In genomic region chr22:33210129-33210784, GRCh38 we compare ENCODE assay signal across 8 cellular contexts.
DNase-seq lines count a peak whose midpoint lies in the region; ATAC-seq and TF ChIP-seq lines count a peak whose summit lies in the region.

No MANE protein-coding gene starts in this region.

- peak in 1 of 2 donors; percentile 39 for ATAC-seq in activated T-cell treated with anti-CD3 and anti-CD28 coated beads, Interleukin-2, amount 50 U/mL, for 72 hours (replicated peaks in 1 of 2)
- ATAC-seq in GM19467 (IDR thresholded peaks at IDR 0.05; ENCODE audit: unreplicated experiment) (no peak), HG03196 (IDR thresholded peaks at IDR 0.05; ENCODE audit: unreplicated experiment) (no peak)

- no peak overlapping the region for H3K27ac Mint-ChIP-seq in activated T-cell treated with anti-CD3 and anti-CD28 coated beads, Interleukin-2, amount 50 U/mL, for 72 hours
- no peak overlapping the region for H3K27ac Mint-ChIP-seq in progenitor cell of endocrine pancreas

- no peaks in the 10 kb centered on the region for H3K4me1 Mint-ChIP-seq in activated T-cell treated with anti-CD3 and anti-CD28 coated beads, Interleukin-2, amount 50 U/mL, for 72 hours (ENCODE audit: low read depth)
- H3K4me1 Mint-ChIP-seq in progenitor cell of endocrine pancreas (ENCODE audit: low read depth): no peaks in the 10 kb centered on the region

- DNase-seq in activated T-cell treated with anti-CD3 and anti-CD28 coated beads, Interleukin-2, amount 50 U/mL, for 72 hours: peak; percentile 14 to 41
- no peak for DNase-seq in activated T-cell treated with anti-CD3 and anti-CD28 coated beads, Interleukin-2, amount 50 U/mL, for 1 hour
- DNase-seq in MG63 (peak; percentile 17), SJSA1 (ENCODE audit: low read depth in 1 of 2, low spot score in 2 of 2) (peak; percentile 33 to 47), fibroblast of peridontal ligament (ENCODE audit: extremely low read depth) (peak; percentile 12), progenitor cell of endocrine pancreas (ENCODE audit: low spot score, unreplicated experiment) (peak; percentile 11)

- H3K9me3 ChIP-seq in MG63 (no peaks in the 10 kb centered on the region), SJSA1 (replicated peaks) (no peaks in the 10 kb centered on the region)

- no peak overlapping the region for H3K4me3 ChIP-seq in MG63
- H3K4me3 ChIP-seq in SJSA1: no peak overlapping the region

- no peak overlapping the region for H3K4me3 Mint-ChIP-seq in activated T-cell treated with anti-CD3 and anti-CD28 coated beads, Interleukin-2, amount 50 U/mL, for 72 hours
- no peak overlapping the region for H3K4me3 Mint-ChIP-seq in progenitor cell of endocrine pancreas (ENCODE audit: low read depth)

- H3K27ac ChIP-seq in SJSA1: no peak overlapping the region

- peak; percentile 66 for TF ChIP-seq CTCF in progenitor cell of endocrine pancreas (IDR thresholded peaks at IDR 0.05; ENCODE audit: unreplicated experiment)

- H3K27me3 Mint-ChIP-seq in activated T-cell treated with anti-CD3 and anti-CD28 coated beads, Interleukin-2, amount 50 U/mL, for 72 hours (ENCODE audit: low read depth): peaks cover 25% of the 10 kb centered on the region
- H3K27me3 Mint-ChIP-seq in progenitor cell of endocrine pancreas: peaks cover 35% of the 10 kb centered on the region

- no peaks in the 10 kb centered on the region for H3K9me3 Mint-ChIP-seq in activated T-cell treated with anti-CD3 and anti-CD28 coated beads, Interleukin-2, amount 50 U/mL, for 72 hours
- no peaks in the 10 kb centered on the region for H3K9me3 Mint-ChIP-seq in progenitor cell of endocrine pancreas (ENCODE audit: low read depth)

- H3K36me3 ChIP-seq in MG63 (no peaks in the 10 kb centered on the region), SJSA1 (no peaks in the 10 kb centered on the region)

- H3K27me3 ChIP-seq in MG63 (no peaks in the 10 kb centered on the region), SJSA1 (replicated peaks) (peaks cover 4% of the 10 kb centered on the region; the same call in 1 of the 2 replicates)

- H3K36me3 Mint-ChIP-seq in activated T-cell treated with anti-CD3 and anti-CD28 coated beads, Interleukin-2, amount 50 U/mL, for 72 hours (ENCODE audit: insufficient read depth in 2 of 2): no peaks in the 10 kb centered on the region
- no peaks in the 10 kb centered on the region for H3K36me3 Mint-ChIP-seq in progenitor cell of endocrine pancreas (ENCODE audit: insufficient read depth)

- H3K4me1 ChIP-seq in SJSA1 (replicated peaks): no peaks in the 10 kb centered on the region
